In the genomic region with DNA sequence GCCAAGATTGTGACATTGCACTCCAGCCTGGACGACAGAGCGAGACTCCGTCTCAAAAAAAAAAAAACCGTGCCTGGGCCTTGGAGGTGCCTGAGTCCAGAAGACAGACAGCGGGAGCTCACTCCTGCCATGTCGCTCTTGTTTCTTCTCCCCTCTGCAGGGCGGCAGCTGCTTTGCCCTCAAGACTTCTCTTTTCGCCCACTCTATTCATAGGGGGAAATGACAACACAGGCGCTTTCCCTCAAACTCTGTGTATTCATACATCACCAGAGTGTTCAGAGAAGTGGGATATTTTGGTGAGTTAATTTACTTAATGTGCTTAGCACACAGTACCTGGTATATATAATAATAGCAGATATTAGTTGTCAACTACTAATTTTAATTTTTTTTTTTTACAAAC, we compare ENCODE assay signal across 12 cellular contexts. TPM values are rescaled to one million over a fixed set of nuclear protein-coding genes. Genes with fewer than 3 reads are reported as not detected.
DNase-seq lines count a peak whose midpoint lies in the region; ATAC-seq, FAIRE-seq and TF ChIP-seq lines count a peak whose summit lies in the region.
"Had no signal": no experiment of that assay in that cellular context is flagged by ENCODE, and none has a peak within 500 bp of the region (broad histone marks: within the 10 kb centered on the region; RNA-seq: fewer than 3 reads in every experiment).

No MANE protein-coding gene starts in this region.

- peak overlapping the region; percentile 57 for H3K27ac Mint-ChIP-seq in T-helper 1 cell treated with Interleukin-12 subunit alpha and Interleukin-12 subunit beta and Interleukin-4 antibody, amounts not matched to agents 30 μg/mL and 1 μg/mL, for 36 hours
- H3K27ac Mint-ChIP-seq in naive thymus-derived CD8-positive, alpha-beta T cell, result peak overlapping the region; percentile 93 to 99 (median 98)

- POLR2A ChIA-PET in naive thymus-derived CD8-positive, alpha-beta T cell (lab: Charles Lee), result interaction anchor here (0.6 to 5.0 kb wide), 8 partner anchors 18 to 85 kb away, joined by 3 to 61 read pairs (median 5); a partner anchor contains a TSS
- POLR2A ChIA-PET in HEK293T (lab: Yijun Ruan, JAX), result no interaction called here

- H3K9me3 Mint-ChIP-seq in T-helper 1 cell treated with Interleukin-12 subunit alpha and Interleukin-12 subunit beta and Interleukin-4 antibody, amounts not matched to agents 30 μg/mL and 1 μg/mL, for 36 hours, result no peaks in the 10 kb centered on the region
- H3K9me3 Mint-ChIP-seq in naive thymus-derived CD8-positive, alpha-beta T cell, result no peaks in the 10 kb centered on the region

- H3K4me1 Mint-ChIP-seq in T-helper 1 cell treated with Interleukin-12 subunit alpha and Interleukin-12 subunit beta and Interleukin-4 antibody, amounts not matched to agents 30 μg/mL and 1 μg/mL, for 36 hours (ENCODE audit: low read depth), result peaks cover 23% of the 10 kb centered on the region
- H3K4me1 Mint-ChIP-seq in naive thymus-derived CD8-positive, alpha-beta T cell, result peaks cover 22 to 79% (median 65%) of the 10 kb centered on the region in 4 donors

- H3K9me3 ChIP-seq in adipocyte (ENCODE audit: control insufficient read depth, low read length), result no peaks in the 10 kb centered on the region
- H3K9me3 ChIP-seq in pancreas, result no peaks in the 10 kb centered on the region

- ATAC-seq in naive thymus-derived CD8-positive, alpha-beta T cell, result peak in 1 of 2 donors; percentile 11
- no peak for ATAC-seq in pancreas
- no peak for ATAC-seq in HG03520 (IDR thresholded peaks at IDR 0.05; ENCODE audit: unreplicated experiment)

- 94 to 95% methylated on average over 9 of the region's 9 CpGs for WGBS in pancreas, 2 donors

- CTCF ChIA-PET in HEK293T (lab: Yijun Ruan, JAX), result interaction anchor here (0.5 kb wide), 1 partner anchor 515 kb away, joined by 4 read pairs; no protein-coding TSS in a partner anchor

- no peak for DNase-seq in T-helper 1 cell
- no peak for DNase-seq in adipocyte (ENCODE audit: low read depth)
- DNase-seq in naive thymus-derived CD8-positive, alpha-beta T cell, result peak in 3 of 10 donors; percentile 18 to 40 (median 26)
- DNase-seq in superior temporal gyrus (ENCODE audit: extremely low spot score), result peak; percentile 16
- DNase-seq in HEK293T (ENCODE audit: extremely low spot score), result no peak
- no peak for DNase-seq in pancreas
- DNase-seq: amniotic stem cell; effector memory CD4-positive, alpha-beta T cell; NCI-H2227 treated with DMSO at 0.1 percent for 48 hours had no signal

- no peak for TF ChIP-seq CTCF in pancreas (IDR thresholded peaks at IDR 0.05)

- H3K27ac ChIP-seq in pancreas, result peak overlapping the region in 2 of 4 donors; percentile 70 to 92

- H3K27me3 ChIP-seq in adipocyte (replicated peaks; ENCODE audit: control insufficient read depth, insufficient read depth, low read length), result no peaks in the 10 kb centered on the region
- H3K27me3 ChIP-seq in pancreas, result no peaks in the 10 kb centered on the region

- H3K27me3 Mint-ChIP-seq in T-helper 1 cell treated with Interleukin-12 subunit alpha and Interleukin-12 subunit beta and Interleukin-4 antibody, amounts not matched to agents 30 μg/mL and 1 μg/mL, for 36 hours (ENCODE audit: low read depth), result no peaks in the 10 kb centered on the region
- no peaks in the 10 kb centered on the region for H3K27me3 Mint-ChIP-seq in naive thymus-derived CD8-positive, alpha-beta T cell

- intact Hi-C loops in pancreas (cut with DNase I), result no loop called here

- H3K36me3 ChIP-seq in adipocyte (ENCODE audit: control insufficient read depth, insufficient read depth, low read length, severe bottlenecking) (peaks cover 5% of the 10 kb centered on the region), pancreas (no peaks in the 10 kb centered on the region)

- H3K9ac ChIP-seq in adipocyte (ENCODE audit: low read length), result peak overlapping the region; percentile 1

- H3K36me3 Mint-ChIP-seq in T-helper 1 cell treated with Interleukin-12 subunit alpha and Interleukin-12 subunit beta and Interleukin-4 antibody, amounts not matched to agents 30 μg/mL and 1 μg/mL, for 36 hours (ENCODE audit: low read depth), result peaks cover 3% of the 10 kb centered on the region
- H3K36me3 Mint-ChIP-seq in naive thymus-derived CD8-positive, alpha-beta T cell, result peaks cover 0 to 23% (median 0%) of the 10 kb centered on the region in 3 donors

- H3K4me1 ChIP-seq in adipocyte (ENCODE audit: control insufficient read depth, insufficient read depth, low read length) (peaks cover 28% of the 10 kb centered on the region), pancreas (peaks cover 0 to 2% (median 0%) of the 10 kb centered on the region in 3 donors)

- peak overlapping the region; percentile 50 for H3K4me3 Mint-ChIP-seq in T-helper 1 cell treated with Interleukin-12 subunit alpha and Interleukin-12 subunit beta and Interleukin-4 antibody, amounts not matched to agents 30 μg/mL and 1 μg/mL, for 36 hours
- H3K4me3 Mint-ChIP-seq in naive thymus-derived CD8-positive, alpha-beta T cell, result peak overlapping the region; percentile 82 to 97 (median 93)

- no peak for FAIRE-seq in pancreas (lab: Jason Lieb, UNC)

- no peak overlapping the region for H3K4me3 ChIP-seq in adipocyte (ENCODE audit: low read length)
- H3K4me3 ChIP-seq in pancreas, result no peak overlapping the region
- H3K4me3 ChIP-seq: lung had no signal

TF ChIP-seq in HEK293T, 16 proteins besides CTCF, POLR2A, EP300 and RAD21:
- TF ChIP-seq BHLHE40 (IDR thresholded peaks at IDR 0.05; ENCODE audit: borderline replicate concordance), result no peak
- no peak for TF ChIP-seq LEF1 (IDR thresholded peaks at IDR 0.05; ENCODE audit: borderline replicate concordance)

RNA-seq across cellular contexts. Expression of a gene that starts 44.5 kb away (rescaled TPM):
- total RNA-seq in naive thymus-derived CD8-positive, alpha-beta T cell, result 10 to 100 TPM; 71.5 to 78.5 TPM
- 1 to 10 TPM; 2.3 to 5.6 (median 3.6) TPM for polyA plus RNA-seq in naive thymus-derived CD8-positive, alpha-beta T cell
- 10 to 100 TPM; 13.8 to 20.6 (median 17.3) TPM for total RNA-seq in pancreas
- 1 to 10 TPM; 3.9 to 8.9 TPM for polyA plus RNA-seq in pancreas

RNA-seq across cellular contexts. Expression of a gene that starts 48.9 kb away (rescaled TPM):
- 100 to 1,000 TPM; 109 to 111 TPM for total RNA-seq in naive thymus-derived CD8-positive, alpha-beta T cell
- polyA plus RNA-seq in naive thymus-derived CD8-positive, alpha-beta T cell, result 10 to 100 TPM; 25.2 to 44.1 (median 34.1) TPM
- 10 to 100 TPM; 12.8 to 28.8 (median 16.9) TPM for total RNA-seq in pancreas
- 10 to 100 TPM; 80.5 to 81.2 TPM for polyA plus RNA-seq in pancreas
